30 cellular contexts compared by ENCODE assay signal in the genomic region with DNA sequence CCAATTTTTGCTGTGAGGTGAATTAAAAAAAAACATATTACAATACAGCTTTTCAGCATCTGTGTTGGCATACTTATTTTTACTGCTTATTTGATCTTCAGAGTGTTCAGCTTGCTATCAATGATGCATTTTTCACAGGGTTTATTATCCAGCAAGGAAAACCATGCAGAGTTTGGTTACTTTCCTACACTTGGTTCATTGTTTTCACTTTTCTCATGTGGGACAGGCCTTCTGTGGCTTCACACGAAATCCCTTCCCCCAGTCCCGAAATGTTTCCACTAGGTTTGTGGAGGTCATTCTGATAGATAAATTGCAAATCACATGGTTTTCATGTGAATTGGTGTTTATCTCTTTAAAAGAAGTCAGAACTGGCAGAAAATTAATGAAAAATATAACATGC.
"Had no signal": no experiment of that assay in that cellular context is flagged by ENCODE, and none has a peak within 500 bp of the region (broad histone marks: within the 10 kb centered on the region; RNA-seq: fewer than 3 reads in every experiment).

No MANE protein-coding gene starts in this region.

- H3K9me3 ChIP-seq: left lung, lower lobe of right lung, pancreas, prostate gland, stomach, testis, thyroid gland, transverse colon, upper lobe of left lung, vagina had no signal

- H3K36me3 ChIP-seq: left lung, lower lobe of right lung, pancreas, prostate gland, stomach, thyroid gland, transverse colon, upper lobe of left lung, vagina had no signal

- H3K4me1 Mint-ChIP-seq: immature natural killer cell; naive B cell; natural killer cell; stimulated activated naive B cell treated with anti-CD40 and anti-IgM and Interleukin-4, amounts not matched to agents 10 μg/mL and 1 μg/mL and 100 μg/mL, for 72 hours had no signal

- H3K27me3 ChIP-seq: left lung, stomach, testis, thyroid gland, transverse colon, upper lobe of left lung, vagina had no signal

- H3K27me3 Mint-ChIP-seq: naive B cell; stimulated activated naive B cell treated with anti-CD40 and anti-IgM and Interleukin-4, amounts not matched to agents 10 μg/mL and 1 μg/mL and 100 μg/mL, for 72 hours had no signal

- H3K27ac ChIP-seq: left lung, lower lobe of right lung, pancreas, prostate gland, skin epidermis, stomach, testis, thyroid gland, transverse colon, upper lobe of left lung, vagina had no signal

- DNase-seq: hypothalamus; immature natural killer cell; kidney; left colon; left lung; lower lobe of right lung; mammary epithelial cell; mesendoderm; naive B cell; natural killer cell; pancreas; posterior cingulate gyrus; retina; right cardiac atrium; stimulated activated CD4-positive, alpha-beta T cell treated with anti-CD3 and anti-CD28 coated beads, Interleukin-12 subunit alpha, Interleukin-12 subunit beta, amount 100 ng/mL, for 4 hours; stimulated activated CD4-positive, alpha-beta T cell treated with anti-CD3 and anti-CD28 coated beads, Interleukin-15, amount 100 ng/mL, for 24 hours; stimulated activated CD4-positive, alpha-beta T cell treated with anti-CD3 and anti-CD28 coated beads, Interleukin-2, amount 100 ng/mL, for 24 hours; stimulated activated CD4-positive, alpha-beta T cell treated with anti-CD3 and anti-CD28 coated beads, Interleukin-4, amount 100 ng/mL, for 1 hour; stimulated activated naive B cell treated with anti-CD40 and anti-IgM and Interleukin-4, amounts not matched to agents 10 μg/mL and 1 μg/mL and 100 μg/mL, for 72 hours; stimulated activated naive CD8-positive, alpha-beta T cell treated with anti-CD3 and anti-CD28 coated beads, Interleukin-15, Interleukin-2, amounts not matched to agents 100 U/mL and 50 U/mL, for 24 hours; stomach; testis; thyroid gland; transverse colon; upper lobe of left lung had no signal

- H3K4me1 ChIP-seq: left lung, lower lobe of right lung, pancreas, prostate gland, stomach, testis, thyroid gland, transverse colon, vagina had no signal

- H3K27ac Mint-ChIP-seq: immature natural killer cell; mesothelial cell of epicardium; naive B cell; natural killer cell; stimulated activated naive B cell treated with anti-CD40 and anti-IgM and Interleukin-4, amounts not matched to agents 10 μg/mL and 1 μg/mL and 100 μg/mL, for 72 hours had no signal

- H3K36me3 Mint-ChIP-seq: immature natural killer cell; mesothelial cell of epicardium; naive B cell; natural killer cell; stimulated activated naive B cell treated with anti-CD40 and anti-IgM and Interleukin-4, amounts not matched to agents 10 μg/mL and 1 μg/mL and 100 μg/mL, for 72 hours had no signal

- ATAC-seq: left colon; left lung; lower lobe of right lung; natural killer cell; pancreas; right cardiac atrium; sciatic nerve; stimulated activated naive B cell treated with anti-CD40 and anti-IgM and Interleukin-4, amounts not matched to agents 10 μg/mL and 1 μg/mL and 100 μg/mL, for 72 hours; stimulated activated naive CD8-positive, alpha-beta T cell treated with anti-CD3 and anti-CD28 coated beads, Interleukin-15, Interleukin-2, amounts not matched to agents 100 U/mL and 50 U/mL, for 24 hours had no signal

- H3K4me3 ChIP-seq: left lung, lower lobe of right lung, pancreas, prostate gland, skin epidermis, stomach, testis, thyroid gland, transverse colon, upper lobe of left lung, vagina had no signal

- H3K4me3 Mint-ChIP-seq: immature natural killer cell; mesothelial cell of epicardium; naive B cell; natural killer cell; stimulated activated naive B cell treated with anti-CD40 and anti-IgM and Interleukin-4, amounts not matched to agents 10 μg/mL and 1 μg/mL and 100 μg/mL, for 72 hours had no signal
